Comparison of ENCODE assay signal across 8 cellular contexts in the genomic region with DNA sequence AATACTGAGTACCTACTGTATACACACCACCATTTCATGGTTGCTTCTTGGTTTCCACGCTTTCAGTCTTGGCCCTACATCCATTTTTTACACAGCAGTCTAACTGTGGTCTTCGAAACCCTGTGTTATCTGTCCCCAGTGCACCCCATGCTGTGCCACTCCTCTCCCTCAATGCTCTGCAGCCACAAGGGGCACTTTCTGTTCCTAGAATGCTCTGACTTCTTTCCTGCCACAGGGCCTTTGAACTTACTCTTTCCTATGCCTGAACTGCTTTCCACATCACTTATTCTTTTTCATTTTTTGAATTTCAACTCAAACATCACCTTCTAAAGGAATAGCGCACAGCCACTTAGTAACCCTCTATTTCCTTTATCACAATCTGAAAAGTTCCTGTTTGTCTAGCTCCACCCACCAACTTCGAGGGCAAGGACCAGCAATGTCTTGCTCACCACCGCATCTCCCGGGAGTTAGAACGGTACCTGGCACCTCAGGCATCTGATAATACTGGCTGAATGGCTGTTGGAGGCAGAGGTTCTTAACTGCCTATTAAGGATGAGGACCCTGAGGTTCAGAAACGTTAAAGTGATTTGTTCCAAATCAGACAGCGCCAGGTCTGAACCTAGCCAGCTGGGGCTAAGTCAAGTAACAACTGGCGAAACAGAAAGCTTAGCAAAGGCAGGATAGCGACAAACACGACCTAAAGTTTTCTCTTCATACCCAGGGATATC. TPM values are rescaled to one million over a fixed set of nuclear protein-coding genes. Genes with fewer than 3 reads are reported as not detected.
DNase-seq lines count a peak whose midpoint lies in the region; ATAC-seq and TF ChIP-seq lines count a peak whose summit lies in the region.

No MANE protein-coding gene starts in this region.

- DNase-seq in AG04450 (ENCODE audit: low read depth, low spot score) (no peak), OCI-M1 (lab: John Stamatoyannopoulos, UW) (peak; percentile 93), iris pigment epithelial cell (ENCODE audit: low read depth) (peak; percentile 56), NCI-H2081 (lab: John Stamatoyannopoulos, UW) (no peak)
- DNase-seq in activated naive CD4-positive, alpha-beta T cell treated with anti-CD3 and anti-CD28 coated beads, Interleukin-2, amount 50 U/mL, for 72 hours (ENCODE audit: low spot score in 2 of 2) = peak; percentile 32 to 58
- peak; percentile 33 for DNase-seq in stimulated activated CD4-positive, alpha-beta T cell treated with anti-CD3 and anti-CD28 coated beads, Interleukin-2, amount 100 ng/mL, for 4 hours (ENCODE audit: low read depth)

- H3K4me3 ChIP-seq in AG04450 (ENCODE audit: low read depth, low read length) = peak overlapping the region; percentile 87

- peak; percentile 12; the same call in 1 of the 2 replicates for TF ChIP-seq CTCF in AG04450 (IDR thresholded peaks at IDR 0.05; ENCODE audit: low read depth, low read length)

- H3K9me3 Mint-ChIP-seq in activated naive CD4-positive, alpha-beta T cell treated with anti-CD3 and anti-CD28 coated beads, Interleukin-2, amount 50 U/mL, for 72 hours = no peaks in the 10 kb centered on the region

- peaks cover 35 to 55% of the 10 kb centered on the region in 2 donors for H3K36me3 Mint-ChIP-seq in activated naive CD4-positive, alpha-beta T cell treated with anti-CD3 and anti-CD28 coated beads, Interleukin-2, amount 50 U/mL, for 72 hours

- ATAC-seq in GM18858 (IDR thresholded peaks at IDR 0.05; ENCODE audit: unreplicated experiment) (peak; percentile 18), HG03060 (IDR thresholded peaks at IDR 0.05; ENCODE audit: low read depth, unreplicated experiment) (peak; percentile 5)
- peak; percentile 43 to 53 for ATAC-seq in activated naive CD4-positive, alpha-beta T cell treated with anti-CD3 and anti-CD28 coated beads, Interleukin-2, amount 50 U/mL, for 72 hours

- H3K27ac ChIP-seq in AG04450 (ENCODE audit: low read depth, low read length) = peak overlapping the region; percentile 90

- H3K27me3 ChIP-seq in AG04450 (ENCODE audit: control insufficient read depth, insufficient read depth, low read length) = no peaks in the 10 kb centered on the region

- POLR2A ChIA-PET in AG04450 (lab: Yijun Ruan, JAX) = interaction anchor here (0.6 to 1.7 kb wide), 7 partner anchors 9 to 494 kb away, joined by 3 to 7 read pairs (median 4); a partner anchor contains a TSS

- peak overlapping the region; percentile 91 to 94 for H3K27ac Mint-ChIP-seq in activated naive CD4-positive, alpha-beta T cell treated with anti-CD3 and anti-CD28 coated beads, Interleukin-2, amount 50 U/mL, for 72 hours

- no peaks in the 10 kb centered on the region; the same call in 1 of the 2 replicates for H3K9me3 ChIP-seq in AG04450 (ENCODE audit: control insufficient read depth, insufficient read depth, low read length)

- CTCF ChIA-PET in AG04450 (lab: Charles Lee) = interaction anchor here (0.6 to 1.3 kb wide), 3 partner anchors 262 to 425 kb away, joined by 3 to 6 read pairs (median 3); no protein-coding TSS in a partner anchor

RNA-seq across cellular contexts. Expression of a gene that starts 0.6 kb away (rescaled TPM):
- polyA plus RNA-seq in AG04450 (2011; rRNA removed) = 58.4 and 80.0 TPM in 2 replicates
- 26.1 and 44.5 TPM in 2 replicates for polyA minus RNA-seq in AG04450 (2011; rRNA and poly(A)+ RNA removed)
- 10 to 100 TPM; 42.9 to 72.1 TPM for total RNA-seq in activated naive CD4-positive, alpha-beta T cell treated with anti-CD3 and anti-CD28 coated beads, Interleukin-2, amount 50 U/mL, for 72 hours

RNA-seq across cellular contexts. Expression of a gene that starts 49.6 kb away (rescaled TPM):
- polyA plus RNA-seq in AG04450 (2011; rRNA removed) = 18.4 and 19.7 TPM in 2 replicates
- polyA minus RNA-seq in AG04450 (2011; rRNA and poly(A)+ RNA removed) = 42.1 and 65.1 TPM in 2 replicates
- 10 to 100 TPM in 1 of 2 donors, 1 to 10 TPM in 1; 6.6 to 12.2 TPM for total RNA-seq in activated naive CD4-positive, alpha-beta T cell treated with anti-CD3 and anti-CD28 coated beads, Interleukin-2, amount 50 U/mL, for 72 hours

RNA-seq across cellular contexts. Expression of a gene that starts 49.9 kb away (rescaled TPM):
- 5.5 and 6.0 TPM in 2 replicates for polyA plus RNA-seq in AG04450 (2011; rRNA removed)
- polyA minus RNA-seq in AG04450 (2011; rRNA and poly(A)+ RNA removed) = 7.2 and 10.3 TPM in 2 replicates
- 10 to 100 TPM; 16.3 to 21.8 TPM for total RNA-seq in activated naive CD4-positive, alpha-beta T cell treated with anti-CD3 and anti-CD28 coated beads, Interleukin-2, amount 50 U/mL, for 72 hours

RNA-seq across cellular contexts. Expression of a gene that starts 59.2 kb away (rescaled TPM):
- polyA plus RNA-seq in AG04450 (2011; rRNA removed) = 128 and 136 TPM in 2 replicates
- 38.4 and 50.3 TPM in 2 replicates for polyA minus RNA-seq in AG04450 (2011; rRNA and poly(A)+ RNA removed)
- total RNA-seq in activated naive CD4-positive, alpha-beta T cell treated with anti-CD3 and anti-CD28 coated beads, Interleukin-2, amount 50 U/mL, for 72 hours = 100 to 1,000 TPM in 1 of 2 donors, 10 to 100 TPM in 1; 64.6 to 178 TPM

Comparison
In these comparisons a context has a peak if more than half of its experiments do, and no peak if none do; other contexts are left out.
1. DNase-seq: peak in OCI-M1 (single experiment), activated naive CD4-positive, alpha-beta T cell treated with anti-CD3 and anti-CD28 coated beads, Interleukin-2, amount 50 U/mL, for 72 hours (2 of 2), iris pigment epithelial cell (single experiment) and stimulated activated CD4-positive, alpha-beta T cell treated with anti-CD3 and anti-CD28 coated beads, Interleukin-2, amount 100 ng/mL, for 4 hours (single experiment); none in AG04450 (single experiment) and NCI-H2081 (0 of 2).
2. Peak in every context shown above with its lines, with median percentiles within 50 percentile points of each other: ATAC-seq.